ENCODE assay signal across 16 cellular contexts in the genomic region with DNA sequence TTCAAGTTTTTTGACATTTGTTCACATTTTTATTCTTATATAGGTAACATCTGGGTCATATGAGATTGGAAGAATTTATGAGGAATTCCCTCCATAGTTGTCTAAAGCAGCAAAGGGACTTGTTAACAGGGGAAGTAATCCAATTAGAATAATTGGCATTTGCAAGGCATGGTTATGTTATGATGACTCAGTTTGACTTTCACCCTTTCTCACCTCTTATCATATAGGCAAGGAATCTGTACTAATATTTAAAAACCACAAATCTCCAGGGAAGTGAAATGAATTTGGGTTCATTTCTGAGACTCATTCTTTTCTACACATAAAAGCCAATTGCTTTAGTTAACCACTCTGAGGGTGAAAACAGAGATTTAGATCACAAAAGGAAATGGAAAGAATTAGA.
A peak's percentile ranks its signal among the peaks of the same experiment; 100 is the strongest.
DNase-seq lines count a peak whose midpoint lies in the region; ATAC-seq and TF ChIP-seq lines count a peak whose summit lies in the region.
"Had no signal": no experiment of that assay in that cellular context is flagged by ENCODE, and none has a peak within 500 bp of the region (broad histone marks: within the 10 kb centered on the region; RNA-seq: fewer than 3 reads in every experiment).

No MANE protein-coding gene starts in this region.

- H3K9me2 ChIP-seq in GM23248 (ENCODE audit: insufficient read depth) = no peaks in the 10 kb centered on the region

- no peaks in the 10 kb centered on the region for H3K9me3 ChIP-seq in GM23248 (ENCODE audit: low read depth)
- H3K9me3 ChIP-seq: SJCRH30 had no signal

- no peak overlapping the region for H3K9ac ChIP-seq in GM23248

- H3K36me3 ChIP-seq in GM23248 (ENCODE audit: low read depth) = no peaks in the 10 kb centered on the region
- H3K36me3 ChIP-seq: SJCRH30 had no signal

- H3K4me2 ChIP-seq in GM23248 (ENCODE audit: unreplicated experiment) = peak overlapping the region; percentile 20

- no peak overlapping the region for H3K27ac ChIP-seq in GM23248
- H3K27ac ChIP-seq: 22Rv1, SJCRH30 had no signal

- H3K4me3 ChIP-seq in GM23248 (no peak overlapping the region), fibroblast of villous mesenchyme (ENCODE audit: low read depth, low read length) (no peak overlapping the region)
- H3K4me3 ChIP-seq: SJCRH30 had no signal

- peaks cover 3% of the 10 kb centered on the region; the same call in 1 of the 2 replicates for H3F3A ChIP-seq in GM23248 (ENCODE audit: insufficient read depth)

- in situ Hi-C loops in GM23248 (cut with MboI) = no loop called here

- no peaks in the 10 kb centered on the region for H3K27me3 ChIP-seq in GM23248 (replicated peaks; ENCODE audit: insufficient read depth)
- H3K27me3 ChIP-seq: SJCRH30 had no signal

- no peaks in the 10 kb centered on the region for H4K20me1 ChIP-seq in GM23248 (ENCODE audit: insufficient read depth)

- H3K4me1 ChIP-seq in GM23248 (ENCODE audit: insufficient read depth) = peaks cover 21% of the 10 kb centered on the region
- H3K4me1 ChIP-seq: SJCRH30 had no signal

- DNase-seq in A172 (ENCODE audit: low spot score) (peak; percentile 3), GM23248 (peak; percentile 8), amniotic epithelial cell (ENCODE audit: low read depth) (peak; percentile 44), fibroblast of villous mesenchyme (ENCODE audit: low read depth) (peak; percentile 10), AG08396 (ENCODE audit: low spot score) (no peak), head of caudate nucleus (no peak)
- DNase-seq: COR-L47, Kasumi-1, NCI-H1105 treated with DMSO at 0.1 percent for 48 hours, NCI-H187, NCI-H748 treated with DMSO at 0.1 percent for 48 hours, OCI-M1, SJCRH30 had no signal

- ATAC-seq in GM21447 (IDR thresholded peaks at IDR 0.05; ENCODE audit: unreplicated experiment) = no peak
- ATAC-seq in HG03045 (IDR thresholded peaks at IDR 0.05; ENCODE audit: unreplicated experiment) = no peak

- TF ChIP-seq CTCF in fibroblast of villous mesenchyme (IDR thresholded peaks at IDR 0.05; ENCODE audit: insufficient read depth, low read depth, low read length) = no peak

- no peak overlapping the region for H2AFZ ChIP-seq in GM23248

- no peaks in the 10 kb centered on the region for H3K79me2 ChIP-seq in GM23248 (ENCODE audit: insufficient read depth)

- intact Hi-C loops in head of caudate nucleus (cut with DNase I) = no loop called here

Comparison
In these comparisons a context has a peak if more than half of its experiments do, and no peak if none do; other contexts are left out.
1. DNase-seq: peak in A172 (single experiment), GM23248 (single experiment), amniotic epithelial cell (single experiment) and fibroblast of villous mesenchyme (single experiment); none in AG08396 (single experiment) and head of caudate nucleus (0 of 42).